1 cellular context compared by ENCODE assay signal in the genomic region with DNA sequence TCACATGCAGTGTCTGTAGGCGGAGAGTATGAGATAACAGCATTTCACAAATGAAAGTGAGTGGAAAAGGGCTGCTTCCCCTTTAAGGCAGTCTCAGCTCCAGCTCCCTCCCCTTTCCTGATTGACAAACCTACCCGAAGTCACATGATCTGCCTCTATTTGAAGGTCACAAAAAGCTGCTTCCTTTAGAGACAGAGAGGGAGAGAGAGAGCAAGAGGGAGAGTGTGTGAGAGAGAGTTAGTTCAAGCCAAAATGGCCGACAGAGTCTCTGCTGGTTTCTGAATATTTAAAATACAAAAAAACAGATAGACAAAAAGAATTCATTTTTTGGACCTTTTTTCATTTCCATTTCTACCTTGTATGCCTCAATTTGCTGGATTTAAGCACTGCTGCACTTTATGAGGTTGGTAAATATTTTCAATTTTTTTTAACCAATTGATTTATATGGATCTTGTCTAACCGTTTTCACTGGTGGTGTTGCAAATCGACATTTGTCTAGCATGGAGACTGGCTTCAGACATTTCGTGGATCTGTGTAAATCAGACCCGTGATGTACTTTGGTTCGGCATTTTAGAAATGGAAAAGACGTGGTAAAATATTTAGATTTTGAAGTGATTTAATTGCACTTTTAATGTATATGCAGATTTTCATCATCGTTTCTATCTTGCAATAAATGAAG.
TF ChIP-seq lines count a peak whose summit lies in the region.

A gene with protein sequence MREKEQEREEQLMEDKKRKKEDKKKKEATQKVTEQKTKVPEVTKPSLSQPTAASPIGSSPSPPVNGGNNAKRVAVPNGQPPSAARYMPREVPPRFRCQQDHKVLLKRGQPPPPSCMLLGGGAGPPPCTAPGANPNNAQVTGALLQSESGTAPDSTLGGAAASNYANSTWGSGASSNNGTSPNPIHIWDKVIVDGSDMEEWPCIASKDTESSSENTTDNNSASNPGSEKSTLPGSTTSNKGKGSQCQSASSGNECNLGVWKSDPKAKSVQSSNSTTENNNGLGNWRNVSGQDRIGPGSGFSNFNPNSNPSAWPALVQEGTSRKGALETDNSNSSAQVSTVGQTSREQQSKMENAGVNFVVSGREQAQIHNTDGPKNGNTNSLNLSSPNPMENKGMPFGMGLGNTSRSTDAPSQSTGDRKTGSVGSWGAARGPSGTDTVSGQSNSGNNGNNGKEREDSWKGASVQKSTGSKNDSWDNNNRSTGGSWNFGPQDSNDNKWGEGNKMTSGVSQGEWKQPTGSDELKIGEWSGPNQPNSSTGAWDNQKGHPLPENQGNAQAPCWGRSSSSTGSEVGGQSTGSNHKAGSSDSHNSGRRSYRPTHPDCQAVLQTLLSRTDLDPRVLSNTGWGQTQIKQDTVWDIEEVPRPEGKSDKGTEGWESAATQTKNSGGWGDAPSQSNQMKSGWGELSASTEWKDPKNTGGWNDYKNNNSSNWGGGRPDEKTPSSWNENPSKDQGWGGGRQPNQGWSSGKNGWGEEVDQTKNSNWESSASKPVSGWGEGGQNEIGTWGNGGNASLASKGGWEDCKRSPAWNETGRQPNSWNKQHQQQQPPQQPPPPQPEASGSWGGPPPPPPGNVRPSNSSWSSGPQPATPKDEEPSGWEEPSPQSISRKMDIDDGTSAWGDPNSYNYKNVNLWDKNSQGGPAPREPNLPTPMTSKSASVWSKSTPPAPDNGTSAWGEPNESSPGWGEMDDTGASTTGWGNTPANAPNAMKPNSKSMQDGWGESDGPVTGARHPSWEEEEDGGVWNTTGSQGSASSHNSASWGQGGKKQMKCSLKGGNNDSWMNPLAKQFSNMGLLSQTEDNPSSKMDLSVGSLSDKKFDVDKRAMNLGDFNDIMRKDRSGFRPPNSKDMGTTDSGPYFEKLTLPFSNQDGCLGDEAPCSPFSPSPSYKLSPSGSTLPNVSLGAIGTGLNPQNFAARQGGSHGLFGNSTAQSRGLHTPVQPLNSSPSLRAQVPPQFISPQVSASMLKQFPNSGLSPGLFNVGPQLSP (N-terminal part only) (plus strand): TSS at position 188 of the 679 bp plus-strand sequence. CDS start 211 bp downstream, at position 399.

TF ChIP-seq in HepG2, 621 proteins besides CTCF, POLR2A, EP300 and RAD21 (continued from another document and continues in another):
- TF ChIP-seq, protein P1, sequence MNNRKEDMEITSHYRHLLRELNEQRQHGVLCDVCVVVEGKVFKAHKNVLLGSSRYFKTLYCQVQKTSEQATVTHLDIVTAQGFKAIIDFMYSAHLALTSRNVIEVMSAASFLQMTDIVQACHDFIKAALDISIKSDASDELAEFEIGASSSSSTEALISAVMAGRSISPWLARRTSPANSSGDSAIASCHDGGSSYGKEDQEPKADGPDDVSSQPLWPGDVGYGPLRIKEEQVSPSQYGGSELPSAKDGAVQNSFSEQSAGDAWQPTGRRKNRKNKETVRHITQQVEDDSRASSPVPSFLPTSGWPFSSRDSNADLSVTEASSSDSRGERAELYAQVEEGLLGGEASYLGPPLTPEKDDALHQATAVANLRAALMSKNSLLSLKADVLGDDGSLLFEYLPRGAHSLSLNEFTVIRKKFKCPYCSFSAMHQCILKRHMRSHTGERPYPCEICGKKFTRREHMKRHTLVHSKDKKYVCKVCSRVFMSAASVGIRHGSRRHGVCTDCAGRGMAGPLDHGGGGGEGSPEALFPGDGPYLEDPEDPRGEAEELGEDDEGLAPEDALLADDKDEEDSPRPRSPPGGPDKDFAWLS (CRISPR knock-in tag; IDR thresholded peaks at IDR 0.05; ENCODE audit: borderline replicate concordance): no peak
- no peak for TF ChIP-seq ZZZ3 (CRISPR knock-in tag; IDR thresholded peaks at IDR 0.05; ENCODE audit: borderline replicate concordance)
- TF ChIP-seq NFIB (CRISPR knock-in tag; IDR thresholded peaks at IDR 0.05; ENCODE audit: borderline replicate concordance): no peak
- TF ChIP-seq, protein P2, sequence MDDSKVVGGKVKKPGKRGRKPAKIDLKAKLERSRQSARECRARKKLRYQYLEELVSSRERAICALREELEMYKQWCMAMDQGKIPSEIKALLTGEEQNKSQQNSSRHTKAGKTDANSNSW (CRISPR knock-in tag; IDR thresholded peaks at IDR 0.05; ENCODE audit: borderline replicate concordance): no peak
- TF ChIP-seq, protein P3, sequence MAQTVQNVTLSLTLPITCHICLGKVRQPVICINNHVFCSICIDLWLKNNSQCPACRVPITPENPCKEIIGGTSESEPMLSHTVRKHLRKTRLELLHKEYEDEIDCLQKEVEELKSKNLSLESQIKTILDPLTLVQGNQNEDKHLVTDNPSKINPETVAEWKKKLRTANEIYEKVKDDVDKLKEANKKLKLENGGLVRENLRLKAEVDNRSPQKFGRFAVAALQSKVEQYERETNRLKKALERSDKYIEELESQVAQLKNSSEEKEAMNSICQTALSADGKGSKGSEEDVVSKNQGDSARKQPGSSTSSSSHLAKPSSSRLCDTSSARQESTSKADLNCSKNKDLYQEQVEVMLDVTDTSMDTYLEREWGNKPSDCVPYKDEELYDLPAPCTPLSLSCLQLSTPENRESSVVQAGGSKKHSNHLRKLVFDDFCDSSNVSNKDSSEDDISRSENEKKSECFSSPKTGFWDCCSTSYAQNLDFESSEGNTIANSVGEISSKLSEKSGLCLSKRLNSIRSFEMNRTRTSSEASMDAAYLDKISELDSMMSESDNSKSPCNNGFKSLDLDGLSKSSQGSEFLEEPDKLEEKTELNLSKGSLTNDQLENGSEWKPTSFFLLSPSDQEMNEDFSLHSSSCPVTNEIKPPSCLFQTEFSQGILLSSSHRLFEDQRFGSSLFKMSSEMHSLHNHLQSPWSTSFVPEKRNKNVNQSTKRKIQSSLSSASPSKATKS (CRISPR knock-in tag; IDR thresholded peaks at IDR 0.05): no peak
- TF ChIP-seq HNF4G (IDR thresholded peaks at IDR 0.05; ENCODE audit: borderline replicate concordance, low read depth, low read length): no peak
- no peak for TF ChIP-seq HNF4G (CRISPR knock-in tag; IDR thresholded peaks at IDR 0.05; ENCODE audit: borderline replicate concordance, low read depth)
- TF ChIP-seq SRY (CRISPR knock-in tag; IDR thresholded peaks at IDR 0.05): no peak
- TF ChIP-seq ARNT2 (CRISPR knock-in tag; IDR thresholded peaks at IDR 0.05; ENCODE audit: low read depth): peak; percentile 67; the same call in 1 of the 2 replicates
- no peak for TF ChIP-seq ZNF260 (CRISPR knock-in tag; IDR thresholded peaks at IDR 0.05; ENCODE audit: borderline replicate concordance, low read depth)
- peak; percentile 42; the same call in 1 of the 2 replicates for TF ChIP-seq ZNF335 (CRISPR knock-in tag; IDR thresholded peaks at IDR 0.05)
- 0 out of 2 replicates have a peak, but pooled peaks have one; percentile 31 for TF ChIP-seq MEIS2 (CRISPR knock-in tag; IDR thresholded peaks at IDR 0.05)
- no peak for TF ChIP-seq ZNF589 (CRISPR knock-in tag; conservative IDR thresholded peaks at IDR 0.05)
- no peak for TF ChIP-seq ZNF460 (CRISPR knock-in tag; IDR thresholded peaks at IDR 0.05; ENCODE audit: borderline replicate concordance)
- TF ChIP-seq NFYC (CRISPR knock-in tag; IDR thresholded peaks at IDR 0.05): 0 out of 2 replicates have a peak, but pooled peaks have one; percentile 25
- TF ChIP-seq ZNF331 (CRISPR knock-in tag; IDR thresholded peaks at IDR 0.05): peak; percentile 68; the same call in 1 of the 2 replicates
- TF ChIP-seq, protein P4, sequence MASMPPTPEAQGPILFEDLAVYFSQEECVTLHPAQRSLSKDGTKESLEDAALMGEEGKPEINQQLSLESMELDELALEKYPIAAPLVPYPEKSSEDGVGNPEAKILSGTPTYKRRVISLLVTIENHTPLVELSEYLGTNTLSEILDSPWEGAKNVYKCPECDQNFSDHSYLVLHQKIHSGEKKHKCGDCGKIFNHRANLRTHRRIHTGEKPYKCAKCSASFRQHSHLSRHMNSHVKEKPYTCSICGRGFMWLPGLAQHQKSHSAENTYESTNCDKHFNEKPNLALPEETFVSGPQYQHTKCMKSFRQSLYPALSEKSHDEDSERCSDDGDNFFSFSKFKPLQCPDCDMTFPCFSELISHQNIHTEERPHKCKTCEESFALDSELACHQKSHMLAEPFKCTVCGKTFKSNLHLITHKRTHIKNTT (CRISPR knock-in tag; IDR thresholded peaks at IDR 0.05): no peak
- TF ChIP-seq, protein P5, sequence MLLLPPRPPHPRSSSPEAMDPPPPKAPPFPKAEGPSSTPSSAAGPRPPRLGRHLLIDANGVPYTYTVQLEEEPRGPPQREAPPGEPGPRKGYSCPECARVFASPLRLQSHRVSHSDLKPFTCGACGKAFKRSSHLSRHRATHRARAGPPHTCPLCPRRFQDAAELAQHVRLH (CRISPR knock-in tag; IDR thresholded peaks at IDR 0.05; ENCODE audit: borderline replicate concordance, low read depth): no peak
- peak; percentile 62; the same call in 1 of the 2 replicates for TF ChIP-seq RARA (CRISPR knock-in tag; IDR thresholded peaks at IDR 0.05)
- TF ChIP-seq, protein P6, sequence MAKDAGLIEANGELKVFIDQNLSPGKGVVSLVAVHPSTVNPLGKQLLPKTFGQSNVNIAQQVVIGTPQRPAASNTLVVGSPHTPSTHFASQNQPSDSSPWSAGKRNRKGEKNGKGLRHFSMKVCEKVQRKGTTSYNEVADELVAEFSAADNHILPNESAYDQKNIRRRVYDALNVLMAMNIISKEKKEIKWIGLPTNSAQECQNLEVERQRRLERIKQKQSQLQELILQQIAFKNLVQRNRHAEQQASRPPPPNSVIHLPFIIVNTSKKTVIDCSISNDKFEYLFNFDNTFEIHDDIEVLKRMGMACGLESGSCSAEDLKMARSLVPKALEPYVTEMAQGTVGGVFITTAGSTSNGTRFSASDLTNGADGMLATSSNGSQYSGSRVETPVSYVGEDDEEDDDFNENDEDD (CRISPR knock-in tag; IDR thresholded peaks at IDR 0.05; ENCODE audit: borderline replicate concordance): peak; percentile 50; the same call in 1 of the 2 replicates
- TF ChIP-seq, protein P7, sequence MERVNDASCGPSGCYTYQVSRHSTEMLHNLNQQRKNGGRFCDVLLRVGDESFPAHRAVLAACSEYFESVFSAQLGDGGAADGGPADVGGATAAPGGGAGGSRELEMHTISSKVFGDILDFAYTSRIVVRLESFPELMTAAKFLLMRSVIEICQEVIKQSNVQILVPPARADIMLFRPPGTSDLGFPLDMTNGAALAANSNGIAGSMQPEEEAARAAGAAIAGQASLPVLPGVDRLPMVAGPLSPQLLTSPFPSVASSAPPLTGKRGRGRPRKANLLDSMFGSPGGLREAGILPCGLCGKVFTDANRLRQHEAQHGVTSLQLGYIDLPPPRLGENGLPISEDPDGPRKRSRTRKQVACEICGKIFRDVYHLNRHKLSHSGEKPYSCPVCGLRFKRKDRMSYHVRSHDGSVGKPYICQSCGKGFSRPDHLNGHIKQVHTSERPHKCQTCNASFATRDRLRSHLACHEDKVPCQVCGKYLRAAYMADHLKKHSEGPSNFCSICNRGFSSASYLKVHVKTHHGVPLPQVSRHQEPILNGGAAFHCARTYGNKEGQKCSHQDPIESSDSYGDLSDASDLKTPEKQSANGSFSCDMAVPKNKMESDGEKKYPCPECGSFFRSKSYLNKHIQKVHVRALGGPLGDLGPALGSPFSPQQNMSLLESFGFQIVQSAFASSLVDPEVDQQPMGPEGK (CRISPR knock-in tag; IDR thresholded peaks at IDR 0.05): 0 out of 2 replicates have a peak, but pooled peaks have one; percentile 51
- TF ChIP-seq CBX2 (IDR thresholded peaks at IDR 0.05; ENCODE audit: low read depth, low read length): no peak
- TF ChIP-seq CBX2 (CRISPR knock-in tag; IDR thresholded peaks at IDR 0.05; ENCODE audit: low read depth): no peak
- TF ChIP-seq PLRG1 (conservative IDR thresholded peaks at IDR 0.05): no peak
- no peak for TF ChIP-seq SNAI1 (CRISPR knock-in tag; IDR thresholded peaks at IDR 0.05; ENCODE audit: borderline replicate concordance)
- TF ChIP-seq, protein P8, sequence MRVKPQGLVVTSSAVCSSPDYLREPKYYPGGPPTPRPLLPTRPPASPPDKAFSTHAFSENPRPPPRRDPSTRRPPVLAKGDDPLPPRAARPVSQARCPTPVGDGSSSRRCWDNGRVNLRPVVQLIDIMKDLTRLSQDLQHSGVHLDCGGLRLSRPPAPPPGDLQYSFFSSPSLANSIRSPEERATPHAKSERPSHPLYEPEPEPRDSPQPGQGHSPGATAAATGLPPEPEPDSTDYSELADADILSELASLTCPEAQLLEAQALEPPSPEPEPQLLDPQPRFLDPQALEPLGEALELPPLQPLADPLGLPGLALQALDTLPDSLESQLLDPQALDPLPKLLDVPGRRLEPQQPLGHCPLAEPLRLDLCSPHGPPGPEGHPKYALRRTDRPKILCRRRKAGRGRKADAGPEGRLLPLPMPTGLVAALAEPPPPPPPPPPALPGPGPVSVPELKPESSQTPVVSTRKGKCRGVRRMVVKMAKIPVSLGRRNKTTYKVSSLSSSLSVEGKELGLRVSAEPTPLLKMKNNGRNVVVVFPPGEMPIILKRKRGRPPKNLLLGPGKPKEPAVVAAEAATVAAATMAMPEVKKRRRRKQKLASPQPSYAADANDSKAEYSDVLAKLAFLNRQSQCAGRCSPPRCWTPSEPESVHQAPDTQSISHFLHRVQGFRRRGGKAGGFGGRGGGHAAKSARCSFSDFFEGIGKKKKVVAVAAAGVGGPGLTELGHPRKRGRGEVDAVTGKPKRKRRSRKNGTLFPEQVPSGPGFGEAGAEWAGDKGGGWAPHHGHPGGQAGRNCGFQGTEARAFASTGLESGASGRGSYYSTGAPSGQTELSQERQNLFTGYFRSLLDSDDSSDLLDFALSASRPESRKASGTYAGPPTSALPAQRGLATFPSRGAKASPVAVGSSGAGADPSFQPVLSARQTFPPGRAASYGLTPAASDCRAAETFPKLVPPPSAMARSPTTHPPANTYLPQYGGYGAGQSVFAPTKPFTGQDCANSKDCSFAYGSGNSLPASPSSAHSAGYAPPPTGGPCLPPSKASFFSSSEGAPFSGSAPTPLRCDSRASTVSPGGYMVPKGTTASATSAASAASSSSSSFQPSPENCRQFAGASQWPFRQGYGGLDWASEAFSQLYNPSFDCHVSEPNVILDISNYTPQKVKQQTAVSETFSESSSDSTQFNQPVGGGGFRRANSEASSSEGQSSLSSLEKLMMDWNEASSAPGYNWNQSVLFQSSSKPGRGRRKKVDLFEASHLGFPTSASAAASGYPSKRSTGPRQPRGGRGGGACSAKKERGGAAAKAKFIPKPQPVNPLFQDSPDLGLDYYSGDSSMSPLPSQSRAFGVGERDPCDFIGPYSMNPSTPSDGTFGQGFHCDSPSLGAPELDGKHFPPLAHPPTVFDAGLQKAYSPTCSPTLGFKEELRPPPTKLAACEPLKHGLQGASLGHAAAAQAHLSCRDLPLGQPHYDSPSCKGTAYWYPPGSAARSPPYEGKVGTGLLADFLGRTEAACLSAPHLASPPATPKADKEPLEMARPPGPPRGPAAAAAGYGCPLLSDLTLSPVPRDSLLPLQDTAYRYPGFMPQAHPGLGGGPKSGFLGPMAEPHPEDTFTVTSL (CRISPR knock-in tag; IDR thresholded peaks at IDR 0.05; ENCODE audit: borderline replicate concordance): no peak
- TF ChIP-seq CAMTA2 (CRISPR knock-in tag; IDR thresholded peaks at IDR 0.05; ENCODE audit: borderline replicate concordance): no peak
- no peak for TF ChIP-seq SCMH1 (CRISPR knock-in tag; IDR thresholded peaks at IDR 0.05; ENCODE audit: borderline replicate concordance)
- TF ChIP-seq RBFOX2 (IDR thresholded peaks at IDR 0.05; ENCODE audit: low read depth, low read length): peak; percentile 44; the same call in 1 of the 2 replicates
- TF ChIP-seq, protein P9, sequence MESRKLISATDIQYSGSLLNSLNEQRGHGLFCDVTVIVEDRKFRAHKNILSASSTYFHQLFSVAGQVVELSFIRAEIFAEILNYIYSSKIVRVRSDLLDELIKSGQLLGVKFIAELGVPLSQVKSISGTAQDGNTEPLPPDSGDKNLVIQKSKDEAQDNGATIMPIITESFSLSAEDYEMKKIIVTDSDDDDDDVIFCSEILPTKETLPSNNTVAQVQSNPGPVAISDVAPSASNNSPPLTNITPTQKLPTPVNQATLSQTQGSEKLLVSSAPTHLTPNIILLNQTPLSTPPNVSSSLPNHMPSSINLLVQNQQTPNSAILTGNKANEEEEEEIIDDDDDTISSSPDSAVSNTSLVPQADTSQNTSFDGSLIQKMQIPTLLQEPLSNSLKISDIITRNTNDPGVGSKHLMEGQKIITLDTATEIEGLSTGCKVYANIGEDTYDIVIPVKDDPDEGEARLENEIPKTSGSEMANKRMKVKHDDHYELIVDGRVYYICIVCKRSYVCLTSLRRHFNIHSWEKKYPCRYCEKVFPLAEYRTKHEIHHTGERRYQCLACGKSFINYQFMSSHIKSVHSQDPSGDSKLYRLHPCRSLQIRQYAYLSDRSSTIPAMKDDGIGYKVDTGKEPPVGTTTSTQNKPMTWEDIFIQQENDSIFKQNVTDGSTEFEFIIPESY (CRISPR knock-in tag; IDR thresholded peaks at IDR 0.05): no peak
- no peak for TF ChIP-seq BRCA1 (CRISPR knock-in tag; IDR thresholded peaks at IDR 0.05)
